ENCODE assay signal across 1 cellular context in the genomic region with DNA sequence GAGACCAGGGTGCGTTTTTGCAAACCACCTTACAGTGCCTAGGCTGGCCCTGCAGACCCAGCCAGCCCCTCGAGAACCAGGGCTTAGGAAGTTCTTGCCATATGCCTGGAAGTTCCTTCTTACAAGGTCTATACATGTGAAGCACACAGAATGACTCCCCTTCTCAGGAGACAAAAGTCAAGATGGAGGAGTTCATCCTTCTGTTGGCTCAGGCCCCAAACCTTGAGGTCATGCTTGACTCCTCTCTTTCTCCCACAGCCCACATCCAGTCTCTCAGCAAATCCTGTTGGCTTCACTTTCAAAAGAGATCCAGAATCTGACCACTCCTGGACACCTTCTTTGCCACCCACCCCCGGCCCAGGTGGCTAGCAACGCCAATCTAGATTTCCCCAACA.
TF ChIP-seq lines count a peak whose summit lies in the region.

No MANE protein-coding gene starts in this region.

TF ChIP-seq in H1, 55 proteins besides CTCF, POLR2A, EP300 and RAD21:
- TF ChIP-seq FOSL1 (IDR thresholded peaks at IDR 0.05; ENCODE audit: insufficient read depth, low read depth, low read length): no peak
- TF ChIP-seq SP4 (IDR thresholded peaks at IDR 0.05; ENCODE audit: low read length): no peak
- TF ChIP-seq KDM5A (IDR thresholded peaks at IDR 0.05; ENCODE audit: low read length): no peak
- TF ChIP-seq CTBP2 (IDR thresholded peaks at IDR 0.05; ENCODE audit: borderline replicate concordance, insufficient read depth, insufficient read length, low read length): no peak
- no peak for TF ChIP-seq E2F6 (IDR thresholded peaks at IDR 0.05)
- no peak for TF ChIP-seq RBBP5 (IDR thresholded peaks at IDR 0.05; ENCODE audit: borderline replicate concordance, low read depth, low read length)
